8 cellular contexts compared by ENCODE assay signal in the genomic region with DNA sequence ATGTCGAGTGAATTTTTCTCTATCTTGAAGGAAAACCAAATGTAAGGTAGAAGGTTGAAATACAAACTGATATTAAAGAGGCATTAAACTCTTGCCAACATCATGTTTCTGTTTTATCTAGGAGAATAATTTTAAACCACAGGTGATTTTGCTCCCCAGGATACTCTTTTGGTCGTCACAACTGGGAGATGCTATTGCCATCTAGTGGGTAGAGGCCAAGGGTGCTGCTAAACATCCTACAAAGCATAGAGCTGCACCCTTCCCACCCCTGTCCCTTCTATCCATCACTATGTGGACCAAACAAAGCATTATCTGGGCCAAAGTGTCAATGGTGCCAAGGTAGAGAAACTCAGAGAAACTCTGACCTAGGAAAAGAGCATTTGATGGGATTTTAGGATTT.
A peak's percentile ranks its signal among the peaks of the same experiment; 100 is the strongest.
DNase-seq lines count a peak whose midpoint lies in the region; ATAC-seq, FAIRE-seq and TF ChIP-seq lines count a peak whose summit lies in the region.

No MANE protein-coding gene starts in this region.

- CTCF ChIA-PET in HCT116 (lab: Charles Lee) = interaction anchor here (1.2 kb wide), 1 partner anchor 9 kb away, joined by 3 read pairs; no protein-coding TSS in a partner anchor

- H2AFZ ChIP-seq in HCT116 (ENCODE audit: low read depth, low read length, poor library complexity, severe bottlenecking) = no peak overlapping the region

- H3K27me3 ChIP-seq in HCT116 (ENCODE audit: insufficient read depth, low read length) (no peaks in the 10 kb centered on the region), WERI-Rb-1 (ENCODE audit: insufficient read depth, low read depth, severe bottlenecking) (peaks cover 4% of the 10 kb centered on the region), upper lobe of left lung (no peaks in the 10 kb centered on the region)

- no peaks in the 10 kb centered on the region for H3K36me3 ChIP-seq in HCT116 (ENCODE audit: control insufficient read depth in 1 of 2, insufficient read depth in 2 of 2, low read length in 2 of 2)
- H3K36me3 ChIP-seq in WERI-Rb-1 = no peaks in the 10 kb centered on the region
- H3K36me3 ChIP-seq in upper lobe of left lung = no peaks in the 10 kb centered on the region

- intact Hi-C loops in HCT116 (cut with micrococcal nuclease) = no loop called here

- DNase-seq in ELF-1 (ENCODE audit: low read depth, low spot score) = peak; percentile 31
- peak; percentile 6 for DNase-seq in HCT116 (ENCODE audit: low read depth, low spot score)
- DNase-seq in WERI-Rb-1 = no peak
- DNase-seq in left kidney (ENCODE audit: low read depth, low spot score) = peak; percentile 22
- no peak for DNase-seq in GM19238 (ENCODE audit: insufficient read length, low spot score)
- no peak for DNase-seq in upper lobe of left lung
- DNase-seq in RCC 7860 (ENCODE audit: low spot score) = no peak
- no peak for DNase-seq in NCI-H2171 (lab: John Stamatoyannopoulos, UW)

- H3K27ac ChIP-seq in HCT116 (ENCODE audit: low read depth, low read length) = no peak overlapping the region
- no peak overlapping the region for H3K27ac ChIP-seq in WERI-Rb-1
- no peak overlapping the region for H3K27ac ChIP-seq in upper lobe of left lung

- peak; percentile 62 for TF ChIP-seq RAD21 in HCT116 (IDR thresholded peaks at IDR 0.05; ENCODE audit: low read depth)

- BruUV-seq in HCT116 (replicated peaks; lab: Mats Ljungman, UMichigan) = no TSS peak

- no peaks in the 10 kb centered on the region for H3K79me2 ChIP-seq in HCT116 (ENCODE audit: insufficient read depth, low read length)

- FAIRE-seq in RCC 7860 (lab: Jason Lieb, UNC) = no peak

- RAD21 ChIA-PET in HCT116 (lab: Charles Lee; ENCODE audit: low non-redundant PET in 1 of 2, low total read pairs in 2 of 2, uncharacterized antibody in 2 of 2, unreplicated experiment in 2 of 2) = no interaction called here

- TF ChIP-seq POLR2A in HCT116 (IDR thresholded peaks at IDR 0.05; ENCODE audit: borderline replicate concordance, extremely low read depth, insufficient read depth, insufficient read length) (no peak), upper lobe of left lung (IDR thresholded peaks at IDR 0.05) (no peak)

- WGBS in upper lobe of left lung, 2 donors = 38 to 44% methylated on average over 2 of the region's 2 CpGs

- no peak for TF ChIP-seq EP300 in upper lobe of left lung (IDR thresholded peaks at IDR 0.05)

- H3K4me1 ChIP-seq in HCT116 (ENCODE audit: control insufficient read depth in 1 of 2, insufficient read depth in 2 of 2, low read length in 2 of 2) (no peaks in the 10 kb centered on the region), upper lobe of left lung (no peaks in the 10 kb centered on the region)

- POLR2A ChIA-PET in HCT116 (lab: Charles Lee) = no interaction called here

- no peak overlapping the region for H3K9ac ChIP-seq in HCT116 (ENCODE audit: low read length)

- TF ChIP-seq CTCF in HCT116 (IDR thresholded peaks at IDR 0.05 in 2 of 3, conservative IDR thresholded peaks at IDR 0.05 in 1 of 3; ENCODE audit: borderline replicate concordance in 1 of 3, insufficient read depth in 1 of 3, low read depth in 2 of 3, low read length in 2 of 3) = peak; percentile 15 to 57 (median 54); a peak in 5 of 6 replicates
- peak; percentile 59 for TF ChIP-seq CTCF in WERI-Rb-1 (IDR thresholded peaks at IDR 0.05; ENCODE audit: low read depth, low read length)
- TF ChIP-seq CTCF in upper lobe of left lung (IDR thresholded peaks at IDR 0.05) = no peak

- H3K4me3 ChIP-seq in HCT116 (replicated peaks in 1 of 2; ENCODE audit: low read depth in 1 of 2, low read length in 2 of 2) (no peak overlapping the region), WERI-Rb-1 (ENCODE audit: low read depth, low read length) (no peak overlapping the region), upper lobe of left lung (no peak overlapping the region)

- no peaks in the 10 kb centered on the region for H4K20me1 ChIP-seq in HCT116 (ENCODE audit: insufficient read depth)

- no peak overlapping the region for H3K4me2 ChIP-seq in HCT116 (ENCODE audit: low read length)

- ATAC-seq in HCT116 (peak; percentile 87), upper lobe of left lung (ENCODE audit: low FRiP score in 2 of 2) (no peak)

- H3K9me2 ChIP-seq in HCT116 (ENCODE audit: insufficient read depth) = no peaks in the 10 kb centered on the region

- H3K9me3 ChIP-seq in HCT116 (ENCODE audit: control insufficient read depth in 1 of 2, insufficient read depth in 1 of 2, low read depth in 1 of 2, low read length in 2 of 2) (no peaks in the 10 kb centered on the region), WERI-Rb-1 (ENCODE audit: severe bottlenecking) (no peaks in the 10 kb centered on the region), upper lobe of left lung (no peaks in the 10 kb centered on the region)

TF ChIP-seq in HCT116, 20 proteins besides CTCF, POLR2A, EP300 and RAD21:
- TF ChIP-seq JUND (IDR thresholded peaks at IDR 0.05) (no peak), SIN3A (IDR thresholded peaks at IDR 0.05; ENCODE audit: low read depth) (no peak), ELF1 (IDR thresholded peaks at IDR 0.05; ENCODE audit: borderline replicate concordance, low read depth) (no peak), CBX3 (IDR thresholded peaks at IDR 0.05; ENCODE audit: low read depth) (no peak), CEBPB (IDR thresholded peaks at IDR 0.05; ENCODE audit: low read depth) (no peak), EZH2phosphoT487 (IDR thresholded peaks at IDR 0.05; ENCODE audit: borderline replicate concordance) (no peak), EGR1 (IDR thresholded peaks at IDR 0.05; ENCODE audit: low read depth) (no peak), SRF (IDR thresholded peaks at IDR 0.05; ENCODE audit: low read depth) (no peak), TCF7L2 (IDR thresholded peaks at IDR 0.05; ENCODE audit: borderline replicate concordance, extremely low read depth, insufficient read depth, insufficient read length) (no peak)

Comparison
In these comparisons a context has a peak if more than half of its experiments do, and no peak if none do; other contexts are left out.
1. DNase-seq: peak in ELF-1 (single experiment), HCT116 (single experiment) and left kidney (single experiment); none in WERI-Rb-1 (single experiment), GM19238 (single experiment), upper lobe of left lung (0 of 2), RCC 7860 (single experiment) and NCI-H2171 (single experiment).
2. CTCF ChIP-seq: peak in HCT116 (3 of 3) and WERI-Rb-1 (single experiment); none in upper lobe of left lung (0 of 6).